In genomic region chr2:226579519-226579918, GRCh38 we compare ENCODE assay signal across 17 cellular contexts.
"Had no signal": no experiment of that assay in that cellular context is flagged by ENCODE, and none has a peak within 500 bp of the region (broad histone marks: within the 10 kb centered on the region; RNA-seq: fewer than 3 reads in every experiment).

No MANE protein-coding gene starts in this region.

- H3K4me3 ChIP-seq: esophagus squamous epithelium, gastrocnemius medialis, heart right ventricle, left ventricle myocardium inferior, thoracic aorta had no signal

- H3K27me3 ChIP-seq: esophagus squamous epithelium, gastrocnemius medialis, heart right ventricle had no signal

- H3K9me3 ChIP-seq: esophagus squamous epithelium, gastrocnemius medialis, heart right ventricle, left ventricle myocardium inferior, thoracic aorta had no signal

- H3K9me3 Mint-ChIP-seq: activated T-cell treated with anti-CD3 and anti-CD28 coated beads, Interleukin-2, amount 50 U/mL, for 24 hours; stimulated activated naive CD8-positive, alpha-beta T cell treated with anti-CD3 and anti-CD28 coated beads, Interleukin-15, amount 100 ng/mL, for 72 hours had no signal

- H3K27ac ChIP-seq: esophagus squamous epithelium, heart right ventricle, left ventricle myocardium inferior, thoracic aorta had no signal

- H3K4me3 Mint-ChIP-seq: activated naive CD8-positive, alpha-beta T cell; activated T-cell treated with anti-CD3 and anti-CD28 coated beads, Interleukin-2, amount 50 U/mL, for 24 hours; nephron progenitor cell; stimulated activated naive CD8-positive, alpha-beta T cell treated with anti-CD3 and anti-CD28 coated beads, Interleukin-15, amount 100 ng/mL, for 72 hours had no signal

- H3K36me3 ChIP-seq: esophagus squamous epithelium, gastrocnemius medialis, heart right ventricle, left ventricle myocardium inferior, thoracic aorta had no signal

- H3K36me3 Mint-ChIP-seq: activated naive CD8-positive, alpha-beta T cell had no signal

- DNase-seq: activated CD4-positive, alpha-beta T cell treated with anti-CD3 and anti-CD28 coated beads, Interleukin-2, amount 50 U/mL, for 4 hours; activated gamma-delta T cell; activated T-cell treated with anti-CD3 and anti-CD28 coated beads, Interleukin-2, amount 50 U/mL, for 24 hours; anterior cingulate cortex; esophagus squamous epithelium; heart right ventricle; kidney; left ventricle myocardium inferior; mesendoderm; nephron progenitor cell; stimulated activated CD4-positive, alpha-beta T cell treated with anti-CD3 and anti-CD28 coated beads, Interleukin-15, amount 100 ng/mL, for 24 hours; stimulated activated CD4-positive, alpha-beta T cell treated with anti-CD3 and anti-CD28 coated beads, Interleukin-4, amount 100 ng/mL, for 24 hours; stimulated activated naive CD8-positive, alpha-beta T cell treated with anti-CD3 and anti-CD28 coated beads, Interleukin-15, amount 100 ng/mL, for 72 hours; T-helper 2 cell had no signal

- H3K27ac Mint-ChIP-seq: activated naive CD8-positive, alpha-beta T cell; activated T-cell treated with anti-CD3 and anti-CD28 coated beads, Interleukin-2, amount 50 U/mL, for 24 hours; nephron progenitor cell; stimulated activated naive CD8-positive, alpha-beta T cell treated with anti-CD3 and anti-CD28 coated beads, Interleukin-15, amount 100 ng/mL, for 72 hours had no signal

- ATAC-seq: stimulated activated naive CD8-positive, alpha-beta T cell treated with anti-CD3 and anti-CD28 coated beads, Interleukin-15, amount 100 ng/mL, for 72 hours had no signal

- H3K4me1 Mint-ChIP-seq: stimulated activated naive CD8-positive, alpha-beta T cell treated with anti-CD3 and anti-CD28 coated beads, Interleukin-15, amount 100 ng/mL, for 72 hours had no signal
